Comparison of ENCODE assay signal across 11 cellular contexts in genomic region chr6:142013286-142013685, GRCh38.
DNase-seq lines count a peak whose midpoint lies in the region; ATAC-seq and TF ChIP-seq lines count a peak whose summit lies in the region.
"Had no signal": no experiment of that assay in that cellular context is flagged by ENCODE, and none has a peak within 500 bp of the region (broad histone marks: within the 10 kb centered on the region; RNA-seq: fewer than 3 reads in every experiment).

No MANE protein-coding gene starts in this region.

- H3K4me1 ChIP-seq in HAP-1 = no peaks in the 10 kb centered on the region
- H3K4me1 ChIP-seq: parathyroid adenoma had no signal

- H3K27me3 ChIP-seq in HAP-1 (ENCODE audit: low read depth) = no peaks in the 10 kb centered on the region
- H3K27me3 ChIP-seq: cardiac muscle cell had no signal

- H3K36me3 ChIP-seq in HAP-1 (replicated peaks) = no peaks in the 10 kb centered on the region
- H3K36me3 ChIP-seq: cardiac muscle cell had no signal

- intact Hi-C loops in posterior vena cava (cut with DNase I) = no loop called here

- DNase-seq in AG09319 (ENCODE audit: extremely low read depth, low read depth) = peak; percentile 54
- DNase-seq in dermis blood vessel endothelial cell = peak; percentile 79
- no peak for DNase-seq in HAP-1 (ENCODE audit: low spot score in 2 of 2)
- DNase-seq in SKM-1 (lab: John Stamatoyannopoulos, UW; ENCODE audit: unreplicated experiment) = no peak
- DNase-seq in posterior vena cava (ENCODE audit: low spot score) = no peak
- no peak for DNase-seq in GM10248 (ENCODE audit: extremely low spot score)
- DNase-seq: NCI-H510A had no signal

- in situ Hi-C loops in HAP-1 (cut with MboI; ENCODE audit: low sequenced_read_pairs) = no loop called here

- CTCF ChIA-PET in GM10248 (lab: Yijun Ruan, JAX) = no interaction called here

- H3K9me3 ChIP-seq in HAP-1 = no peaks in the 10 kb centered on the region

- H3K4me3 ChIP-seq in HAP-1 = no peak overlapping the region
- H3K4me3 ChIP-seq: cardiac muscle cell had no signal

- TF ChIP-seq CTCF in AG09319 (IDR thresholded peaks at IDR 0.05; ENCODE audit: low read depth, low read length) (no peak), GM10248 (IDR thresholded peaks at IDR 0.05; ENCODE audit: control extremely low read depth, extremely low read depth, low read depth, missing control alignments) (no peak)

- POLR2A ChIA-PET in GM10248 (lab: Yijun Ruan, JAX) = no interaction called here

- peak; percentile 49 for ATAC-seq in GM19468 (IDR thresholded peaks at IDR 0.05; ENCODE audit: extremely low read depth, unreplicated experiment)
- peak; percentile 92 for ATAC-seq in HG03442 (IDR thresholded peaks at IDR 0.05; ENCODE audit: unreplicated experiment)

Comparison
In these comparisons a context has a peak if more than half of its experiments do, and no peak if none do; other contexts are left out.
1. DNase-seq: peak in AG09319 (single experiment) and dermis blood vessel endothelial cell (single experiment); none in HAP-1 (0 of 2), SKM-1 (single experiment), posterior vena cava (single experiment) and GM10248 (single experiment).